Comparison of ENCODE assay signal across 38 cellular contexts in genomic region chrX:104564335-104564734, GRCh38. TPM values are rescaled to one million over a fixed set of nuclear protein-coding genes. Genes with fewer than 3 reads are reported as not detected.
"Had no signal": no experiment of that assay in that cellular context is flagged by ENCODE, and none has a peak within 500 bp of the region (broad histone marks: within the 10 kb centered on the region; RNA-seq: fewer than 3 reads in every experiment).

No MANE protein-coding gene starts in this region.

- H3K4me3 Mint-ChIP-seq: activated naive CD4-positive, alpha-beta T cell treated with anti-CD3 and anti-CD28 coated beads for 36 hours; activated naive CD4-positive, alpha-beta T cell treated with anti-CD3 and anti-CD28 coated beads, Interleukin-2, amount 10 ng/mL, durations not matched to agents 7 days and 5 days; activated naive CD4-positive, alpha-beta T cell treated with anti-CD3 and anti-CD28 coated beads, Interleukin-2, amount 50 U/mL, for 24 hours; activated naive CD8-positive, alpha-beta T cell; activated naive CD8-positive, alpha-beta T cell treated with anti-CD3 and anti-CD28 coated beads for 36 hours; activated naive CD8-positive, alpha-beta T cell treated with anti-CD3 and anti-CD28 coated beads, Interleukin-2, amount 10 ng/mL, durations not matched to agents 7 days and 5 days; activated naive CD8-positive, alpha-beta T cell treated with anti-CD3 and anti-CD28 coated beads, Interleukin-2, amount 50 U/mL, for 24 hours; activated T-cell treated with anti-CD3 and anti-CD28 coated beads, Interleukin-2, amount 50 U/mL, for 24 hours; activated T-cell treated with anti-CD3 and anti-CD28 coated beads, Interleukin-2, amount 50 U/mL, for 4 hours; activated T-cell treated with anti-CD3 and anti-CD28 coated beads, Interleukin-2, amount 50 U/mL, for 72 hours; activated T-helper 1 cell treated with anti-CD3 and anti-CD28 coated beads, Interleukin-12 subunit alpha, Interleukin-12 subunit beta, Interleukin-2, Interleukin-4 antibody, amounts not matched to agents 30 ng/mL and 10 ng/mL and 1 ng/mL, durations not matched to agents 14 hours and 24 hours and 36 hours; activated T-helper 17 cell treated with anti-CD3 and anti-CD28 coated beads, Interleukin-2, amount 50 U/mL, for 72 hours; central memory CD8-positive, alpha-beta T cell had no signal

- H3K27me3 Mint-ChIP-seq: activated naive CD8-positive, alpha-beta T cell; central memory CD8-positive, alpha-beta T cell had no signal

- DNase-seq: activated effector memory CD4-positive, alpha-beta T cell treated with anti-CD3 and anti-CD28 coated beads, Interleukin-2, amount 50 U/mL, for 16 hours; activated effector memory CD4-positive, alpha-beta T cell treated with Interleukin-2 at 50 U/mL for 16 hours; activated gamma-delta T cell; activated gamma-delta T cell treated with Interleukin-2 at 50 U/mL for 16 hours; activated naive CD4-positive, alpha-beta T cell; activated naive CD4-positive, alpha-beta T cell treated with anti-CD3 and anti-CD28 coated beads for 36 hours; activated naive CD4-positive, alpha-beta T cell treated with anti-CD3 and anti-CD28 coated beads, Interleukin-2, amount 10 ng/mL, durations not matched to agents 7 days and 5 days; activated naive CD4-positive, alpha-beta T cell treated with anti-CD3 and anti-CD28 coated beads, Interleukin-2, amount 50 U/mL, for 16 hours; activated naive CD4-positive, alpha-beta T cell treated with Interleukin-2 at 50 U/mL for 16 hours; activated naive CD8-positive, alpha-beta T cell treated with anti-CD3 and anti-CD28 coated beads for 36 hours; activated naive CD8-positive, alpha-beta T cell treated with anti-CD3 and anti-CD28 coated beads, Interleukin-2, amount 10 ng/mL, durations not matched to agents 7 days and 5 days; activated naive CD8-positive, alpha-beta T cell treated with anti-CD3 and anti-CD28 coated beads, Interleukin-2, amount 50 U/mL, for 24 hours; activated T-cell treated with anti-CD3 and anti-CD28 coated beads, Interleukin-2, amount 50 U/mL, for 1 hour; activated T-cell treated with anti-CD3 and anti-CD28 coated beads, Interleukin-2, amount 50 U/mL, for 24 hours; activated T-cell treated with anti-CD3 and anti-CD28 coated beads, Interleukin-2, amount 50 U/mL, for 4 hours; activated T-cell treated with anti-CD3 and anti-CD28 coated beads, Interleukin-2, amount 50 U/mL, for 48 hours; activated T-cell treated with anti-CD3 and anti-CD28 coated beads, Interleukin-2, amount 50 U/mL, for 72 hours; adrenal gland; amniotic stem cell; amygdala; anterior cingulate cortex; aorta; body of pancreas; brain microvascular endothelial cell; central memory CD4-positive, alpha-beta T cell; cerebellar nuclear complex had no signal

- H3K9me3 Mint-ChIP-seq: activated naive CD4-positive, alpha-beta T cell treated with anti-CD3 and anti-CD28 coated beads for 36 hours; activated naive CD4-positive, alpha-beta T cell treated with anti-CD3 and anti-CD28 coated beads, Interleukin-2, amount 10 ng/mL, durations not matched to agents 7 days and 5 days; activated naive CD4-positive, alpha-beta T cell treated with anti-CD3 and anti-CD28 coated beads, Interleukin-2, amount 50 U/mL, for 24 hours; activated naive CD4-positive, alpha-beta T cell treated with anti-CD3 and anti-CD28 coated beads, Interleukin-2, amount 50 U/mL, for 72 hours; activated naive CD8-positive, alpha-beta T cell treated with anti-CD3 and anti-CD28 coated beads, Interleukin-2, amount 10 ng/mL, durations not matched to agents 7 days and 5 days; activated naive CD8-positive, alpha-beta T cell treated with anti-CD3 and anti-CD28 coated beads, Interleukin-2, amount 50 U/mL, for 24 hours; activated T-cell treated with anti-CD3 and anti-CD28 coated beads, Interleukin-2, amount 50 U/mL, for 24 hours; activated T-cell treated with anti-CD3 and anti-CD28 coated beads, Interleukin-2, amount 50 U/mL, for 4 hours; activated T-cell treated with anti-CD3 and anti-CD28 coated beads, Interleukin-2, amount 50 U/mL, for 72 hours; activated T-helper 1 cell treated with anti-CD3 and anti-CD28 coated beads, Interleukin-12 subunit alpha, Interleukin-12 subunit beta, Interleukin-2, Interleukin-4 antibody, amounts not matched to agents 30 ng/mL and 10 ng/mL and 1 ng/mL, durations not matched to agents 14 hours and 24 hours and 36 hours; activated T-helper 17 cell treated with anti-CD3 and anti-CD28 coated beads, Interleukin-2, amount 50 U/mL, for 72 hours; activated T-helper 2 cell treated with anti-CD3 and anti-CD28 coated beads, Interferon-gamma antibody, Interleukin-2, Interleukin-4, amounts not matched to agents 10 μg/mL and 5 μg/mL and 100 μg/mL, durations not matched to agents 14 hours and 24 hours and 36 hours; central memory CD8-positive, alpha-beta T cell had no signal

- H3K27ac Mint-ChIP-seq: activated naive CD4-positive, alpha-beta T cell treated with anti-CD3 and anti-CD28 coated beads for 36 hours; activated naive CD4-positive, alpha-beta T cell treated with anti-CD3 and anti-CD28 coated beads, Interleukin-2, amount 10 ng/mL, durations not matched to agents 7 days and 5 days; activated naive CD4-positive, alpha-beta T cell treated with anti-CD3 and anti-CD28 coated beads, Interleukin-2, amount 50 U/mL, for 24 hours; activated naive CD4-positive, alpha-beta T cell treated with anti-CD3 and anti-CD28 coated beads, Interleukin-2, amount 50 U/mL, for 72 hours; activated naive CD8-positive, alpha-beta T cell; activated naive CD8-positive, alpha-beta T cell treated with anti-CD3 and anti-CD28 coated beads for 36 hours; activated naive CD8-positive, alpha-beta T cell treated with anti-CD3 and anti-CD28 coated beads, Interleukin-2, amount 10 ng/mL, durations not matched to agents 7 days and 5 days; activated naive CD8-positive, alpha-beta T cell treated with anti-CD3 and anti-CD28 coated beads, Interleukin-2, amount 50 U/mL, for 24 hours; activated T-cell treated with anti-CD3 and anti-CD28 coated beads, Interleukin-2, amount 50 U/mL, for 24 hours; activated T-cell treated with anti-CD3 and anti-CD28 coated beads, Interleukin-2, amount 50 U/mL, for 72 hours; activated T-helper 1 cell treated with anti-CD3 and anti-CD28 coated beads, Interleukin-12 subunit alpha, Interleukin-12 subunit beta, Interleukin-2, Interleukin-4 antibody, amounts not matched to agents 30 ng/mL and 10 ng/mL and 1 ng/mL, durations not matched to agents 14 hours and 24 hours and 36 hours; activated T-helper 17 cell treated with anti-CD3 and anti-CD28 coated beads, Interleukin-2, amount 50 U/mL, for 72 hours; activated T-helper 2 cell treated with anti-CD3 and anti-CD28 coated beads, Interferon-gamma antibody, Interleukin-2, Interleukin-4, amounts not matched to agents 10 μg/mL and 5 μg/mL and 100 μg/mL, durations not matched to agents 14 hours and 24 hours and 36 hours; brain had no signal

- H3K36me3 Mint-ChIP-seq: activated naive CD4-positive, alpha-beta T cell treated with anti-CD3 and anti-CD28 coated beads, Interleukin-2, amount 10 ng/mL, durations not matched to agents 7 days and 5 days; activated naive CD4-positive, alpha-beta T cell treated with anti-CD3 and anti-CD28 coated beads, Interleukin-2, amount 50 U/mL, for 24 hours; activated naive CD4-positive, alpha-beta T cell treated with anti-CD3 and anti-CD28 coated beads, Interleukin-2, amount 50 U/mL, for 72 hours; activated naive CD8-positive, alpha-beta T cell; activated naive CD8-positive, alpha-beta T cell treated with anti-CD3 and anti-CD28 coated beads for 36 hours; activated naive CD8-positive, alpha-beta T cell treated with anti-CD3 and anti-CD28 coated beads, Interleukin-2, amount 10 ng/mL, durations not matched to agents 7 days and 5 days; brain had no signal

- H3K4me1 Mint-ChIP-seq: activated naive CD4-positive, alpha-beta T cell treated with anti-CD3 and anti-CD28 coated beads, Interleukin-2, amount 10 ng/mL, durations not matched to agents 7 days and 5 days; activated naive CD4-positive, alpha-beta T cell treated with anti-CD3 and anti-CD28 coated beads, Interleukin-2, amount 50 U/mL, for 24 hours; activated naive CD8-positive, alpha-beta T cell treated with anti-CD3 and anti-CD28 coated beads for 36 hours; activated naive CD8-positive, alpha-beta T cell treated with anti-CD3 and anti-CD28 coated beads, Interleukin-2, amount 10 ng/mL, durations not matched to agents 7 days and 5 days; activated naive CD8-positive, alpha-beta T cell treated with anti-CD3 and anti-CD28 coated beads, Interleukin-2, amount 50 U/mL, for 24 hours; activated T-helper 17 cell treated with anti-CD3 and anti-CD28 coated beads, Interleukin-2, amount 50 U/mL, for 72 hours; brain; central memory CD8-positive, alpha-beta T cell had no signal

RNA-seq across cellular contexts. Expression of gene IL1RAPL2, which starts 1.7 kb away (rescaled TPM):
- total RNA-seq: activated naive CD4-positive, alpha-beta T cell treated with anti-CD3 and anti-CD28 coated beads for 36 hours; activated naive CD4-positive, alpha-beta T cell treated with anti-CD3 and anti-CD28 coated beads, Interleukin-2, amount 50 U/mL, for 72 hours; activated naive CD8-positive, alpha-beta T cell treated with anti-CD3 and anti-CD28 coated beads for 36 hours; activated naive CD8-positive, alpha-beta T cell treated with anti-CD3 and anti-CD28 coated beads, Interleukin-2, amount 10 ng/mL, durations not matched to agents 7 days and 5 days; activated T-cell treated with anti-CD3 and anti-CD28 coated beads, Interleukin-2, amount 50 U/mL, for 4 hours; activated T-cell treated with anti-CD3 and anti-CD28 coated beads, Interleukin-2, amount 50 U/mL, for 72 hours; activated T-helper 1 cell treated with anti-CD3 and anti-CD28 coated beads, Interleukin-12 subunit alpha, Interleukin-12 subunit beta, Interleukin-2, Interleukin-4 antibody, amounts not matched to agents 30 ng/mL and 10 ng/mL and 1 ng/mL, durations not matched to agents 14 hours and 24 hours and 36 hours; activated T-helper 17 cell treated with anti-CD3 and anti-CD28 coated beads, Interleukin-2, amount 50 U/mL, for 72 hours; activated T-helper 2 cell treated with anti-CD3 and anti-CD28 coated beads, Interferon-gamma antibody, Interleukin-2, Interleukin-4, amounts not matched to agents 10 μg/mL and 5 μg/mL and 100 μg/mL, durations not matched to agents 14 hours and 24 hours and 36 hours; aorta; ascending aorta; body of pancreas; bronchial epithelial cell; cardiac muscle cell; cardiac septum had no signal
